20 cellular contexts compared by ENCODE assay signal in the genomic region with DNA sequence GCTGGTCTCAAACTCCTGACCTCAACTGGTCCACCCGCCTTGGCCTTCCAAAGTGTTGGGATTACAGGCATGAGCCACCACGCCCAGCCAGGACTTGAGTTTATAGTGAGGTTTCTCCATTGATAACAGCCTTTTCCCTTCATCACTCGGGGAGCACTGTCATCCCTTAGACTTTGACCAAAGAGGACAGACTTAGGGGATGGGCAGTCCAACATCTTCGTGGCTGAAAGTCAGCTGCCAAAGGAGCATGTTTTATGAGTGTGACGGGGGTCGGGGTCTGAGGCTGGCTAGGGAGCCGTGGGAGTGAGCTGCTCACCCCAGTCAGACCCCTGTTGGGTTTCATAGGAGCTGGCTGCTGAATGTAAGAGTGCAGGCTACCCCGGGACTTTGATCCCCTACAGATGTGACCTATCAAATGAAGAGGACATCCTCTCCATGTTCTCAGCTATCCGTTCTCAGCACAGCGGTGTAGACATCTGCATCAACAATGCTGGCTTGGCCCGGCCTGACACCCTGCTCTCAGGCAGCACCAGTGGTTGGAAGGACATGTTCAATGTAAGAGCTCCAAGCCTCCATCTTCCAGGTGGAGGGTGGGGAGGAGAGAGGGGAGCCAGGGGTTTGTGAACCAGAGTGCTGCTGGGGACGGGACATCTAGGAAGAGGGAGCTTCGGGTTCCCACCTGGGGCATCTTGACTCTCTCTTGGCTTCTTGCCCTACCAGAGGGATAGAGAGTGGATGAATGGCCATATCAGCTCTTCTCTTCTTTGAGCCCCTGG.
"Had no signal": no experiment of that assay in that cellular context is flagged by ENCODE, and none has a peak within 500 bp of the region (broad histone marks: within the 10 kb centered on the region; RNA-seq: fewer than 3 reads in every experiment).

No MANE protein-coding gene starts in this region.

- H3K27me3 ChIP-seq: colonic mucosa, dorsolateral prefrontal cortex, thyroid gland had no signal

- H3K27ac Mint-ChIP-seq: activated naive CD8-positive, alpha-beta T cell treated with anti-CD3 and anti-CD28 coated beads, Interleukin-2, amount 10 ng/mL, durations not matched to agents 7 days and 5 days; memory B cell had no signal

- H3K4me3 Mint-ChIP-seq: activated naive CD8-positive, alpha-beta T cell treated with anti-CD3 and anti-CD28 coated beads, Interleukin-2, amount 10 ng/mL, durations not matched to agents 7 days and 5 days; memory B cell had no signal

- H3K4me3 ChIP-seq: colonic mucosa, dorsolateral prefrontal cortex, prostate gland, thyroid gland had no signal

- H3K27ac ChIP-seq: dorsolateral prefrontal cortex, prostate gland, thyroid gland, VCaP had no signal

- DNase-seq: activated CD4-positive, CD25-positive, alpha-beta regulatory T cell treated with anti-CD3 and anti-CD28 coated beads, Interleukin-2, amount 50 U/mL, for 72 hours; activated CD8-positive, alpha-beta memory T cell treated with anti-CD3 and anti-CD28 coated beads, Interleukin-2, amount 50 U/mL, for 48 hours; activated naive CD4-positive, alpha-beta T cell treated with Interleukin-2 at 50 U/mL for 16 hours; activated naive CD8-positive, alpha-beta T cell treated with anti-CD3 and anti-CD28 coated beads, Interleukin-2, amount 10 ng/mL, durations not matched to agents 7 days and 5 days; activated T-cell treated with anti-CD3 and anti-CD28 coated beads, Interleukin-2, amount 50 U/mL, for 48 hours; amniotic stem cell; dorsolateral prefrontal cortex; foreskin melanocyte; hippocampal formation; left cardiac atrium; stimulated activated CD4-positive, alpha-beta T cell treated with anti-CD3 and anti-CD28 coated beads, Interleukin-12 subunit alpha, Interleukin-12 subunit beta, amount 100 ng/mL, for 4 hours; stimulated activated CD4-positive, alpha-beta T cell treated with anti-CD3 and anti-CD28 coated beads, Interleukin-4, amount 100 ng/mL, for 4 hours; stimulated activated naive CD8-positive, alpha-beta T cell treated with anti-CD3 and anti-CD28 coated beads, Interleukin-15, Interleukin-2, amounts not matched to agents 100 U/mL and 50 U/mL, for 24 hours; substantia nigra; thyroid gland had no signal

- ATAC-seq: SK-N-SH treated with all-trans-retinoic acid at 6 μM for 48 hours; stimulated activated naive CD8-positive, alpha-beta T cell treated with anti-CD3 and anti-CD28 coated beads, Interleukin-15, Interleukin-2, amounts not matched to agents 100 U/mL and 50 U/mL, for 24 hours had no signal

- H3K36me3 ChIP-seq: colonic mucosa, prostate gland had no signal

- H3K9me3 ChIP-seq: colonic mucosa, prostate gland, thyroid gland had no signal

- H3K27me3 Mint-ChIP-seq: activated naive CD8-positive, alpha-beta T cell treated with anti-CD3 and anti-CD28 coated beads, Interleukin-2, amount 10 ng/mL, durations not matched to agents 7 days and 5 days had no signal

- H3K9me3 Mint-ChIP-seq: activated naive CD8-positive, alpha-beta T cell treated with anti-CD3 and anti-CD28 coated beads, Interleukin-2, amount 10 ng/mL, durations not matched to agents 7 days and 5 days; memory B cell had no signal
